17 cellular contexts compared by ENCODE assay signal in the genomic region with DNA sequence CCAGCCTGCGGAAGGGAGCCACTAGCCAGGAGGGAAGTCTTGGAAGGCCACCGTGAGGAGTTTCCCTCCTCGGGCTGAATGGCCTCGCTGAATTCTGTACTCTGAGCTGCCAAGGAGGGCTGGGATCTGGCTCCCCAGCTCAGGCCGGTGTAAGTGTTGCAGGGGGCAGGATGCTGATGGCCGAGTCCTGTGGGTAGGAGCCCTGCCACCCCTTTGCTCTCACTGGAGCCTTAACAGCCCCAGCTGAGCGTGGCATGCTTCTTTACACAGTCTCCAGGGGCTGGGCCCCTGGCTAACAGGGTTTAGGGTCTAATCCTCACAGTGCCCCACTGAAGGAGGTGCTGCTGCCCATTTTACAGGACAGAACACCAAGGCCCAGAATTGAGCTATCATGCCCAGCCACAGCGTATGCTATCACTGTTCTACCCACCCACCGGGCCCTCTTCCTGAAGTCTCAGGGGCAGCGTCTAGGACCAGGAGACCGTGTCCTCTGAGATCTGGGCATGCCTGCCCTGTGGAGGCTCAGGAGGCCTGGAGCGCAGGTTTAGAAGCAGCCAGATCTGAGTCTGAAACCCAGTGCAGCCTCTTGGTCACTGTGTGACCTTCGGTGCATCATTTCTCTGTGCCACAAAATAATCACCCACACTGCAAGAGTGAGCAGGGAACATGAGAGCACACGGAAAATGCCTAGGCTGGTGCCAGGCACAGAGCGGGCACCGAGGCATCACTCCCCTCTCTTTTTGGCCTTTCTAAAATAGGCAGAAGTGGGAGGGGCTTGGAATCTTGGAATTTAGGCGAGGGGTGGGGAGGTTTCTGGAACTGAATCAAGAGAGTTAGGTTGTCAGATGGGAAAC. TPM values are rescaled to one million over a fixed set of nuclear protein-coding genes. Genes with fewer than 3 reads are reported as not detected.
DNase-seq lines count a peak whose midpoint lies in the region; ATAC-seq and TF ChIP-seq lines count a peak whose summit lies in the region.
"Had no signal": no experiment of that assay in that cellular context is flagged by ENCODE, and none has a peak within 500 bp of the region (broad histone marks: within the 10 kb centered on the region; RNA-seq: fewer than 3 reads in every experiment).

No MANE protein-coding gene starts in this region.

- peaks cover 11% of the 10 kb centered on the region for H3K4me1 Mint-ChIP-seq in neural crest cell
- H3K4me1 Mint-ChIP-seq: IgD-negative memory B cell had no signal

- POLR2A ChIA-PET in GM10248 (lab: Yijun Ruan, JAX) = no interaction called here

- H3K27me3 Mint-ChIP-seq in neural crest cell (ENCODE audit: low read depth) = no peaks in the 10 kb centered on the region

- H3K27ac ChIP-seq in right cardiac atrium (ENCODE audit: low read length) (no peak overlapping the region), heart left ventricle (peak overlapping the region in 9 of 12 donors; percentile 43 to 77 (median 67)), thymus (ENCODE audit: low read depth) (peak overlapping the region; percentile 5)

- ATAC-seq in Right ventricle myocardium inferior = peak; percentile 70
- no peak for ATAC-seq in right cardiac atrium
- ATAC-seq in heart left ventricle = peak; percentile 35 to 70 (median 54)
- no peak for ATAC-seq in HG03378 (IDR thresholded peaks at IDR 0.05; ENCODE audit: unreplicated experiment)
- ATAC-seq in GM18498 (IDR thresholded peaks at IDR 0.05; ENCODE audit: unreplicated experiment) = no peak
- ATAC-seq: HCT116, PC-3 had no signal

- DNase-seq in Right ventricle myocardium inferior (ENCODE audit: missing footprints) (no peak), right cardiac atrium (no peak), heart left ventricle (peak in 1 of 5 donors; percentile 31), neural crest cell (ENCODE audit: low read depth, low spot score) (no peak), GM10248 (ENCODE audit: extremely low spot score) (no peak)
- DNase-seq: 8988T; C1 segment of cervical spinal cord; NCI-H2029; NCI-H510A treated with DMSO at 0.1 percent for 48 hours; NK-92 treated with Interleukin-12 subunit alpha and Interleukin-12 subunit beta, amount 100 ng/mL, for 24 hours; PC-3 had no signal

- 77% methylated on average over 17 of the region's 17 CpGs for WGBS in right cardiac atrium
- WGBS in heart left ventricle, 4 donors = 54 to 73% (median 64%) methylated on average over 11 to 17 of the region's 17 CpGs
- WGBS in thymus = 94% methylated on average over 17 of the region's 17 CpGs

- H3K4me3 ChIP-seq in right cardiac atrium (ENCODE audit: low read length) (no peak overlapping the region), heart left ventricle (no peak overlapping the region), thymus (ENCODE audit: low read length) (no peak overlapping the region)

- peak overlapping the region; percentile 10 for H3K27ac Mint-ChIP-seq in neural crest cell (ENCODE audit: unreplicated experiment)
- H3K27ac Mint-ChIP-seq: IgD-negative memory B cell had no signal

- no peak overlapping the region for H3K4me3 Mint-ChIP-seq in neural crest cell
- H3K4me3 Mint-ChIP-seq: IgD-negative memory B cell had no signal

- TF ChIP-seq CTCF in heart left ventricle (IDR thresholded peaks at IDR 0.05) (no peak), neural crest cell (conservative IDR thresholded peaks at IDR 0.05) (no peak), GM10248 (IDR thresholded peaks at IDR 0.05; ENCODE audit: control extremely low read depth, extremely low read depth, low read depth, missing control alignments) (no peak)

- H3K36me3 Mint-ChIP-seq in neural crest cell (ENCODE audit: low read depth) = no peaks in the 10 kb centered on the region
- H3K36me3 Mint-ChIP-seq: IgD-negative memory B cell had no signal

- H3K27me3 ChIP-seq in right cardiac atrium (ENCODE audit: control insufficient read depth, insufficient read depth) = no peaks in the 10 kb centered on the region
- no peaks in the 10 kb centered on the region for H3K27me3 ChIP-seq in heart left ventricle
- no peaks in the 10 kb centered on the region for H3K27me3 ChIP-seq in thymus (ENCODE audit: control insufficient read depth, insufficient read depth)

- intact Hi-C loops in Right ventricle myocardium inferior (cut with DNase I) (loop anchor here (2.0 to 5.0 kb wide), 2 partner anchors 160 to 257 kb away; no protein-coding TSS in a partner anchor), right cardiac atrium (cut with DNase I) (loop anchor here in 3 of 4 donors (2.0 to 10.0 kb wide), 2 partner anchors 66 to 160 kb away; no protein-coding TSS in a partner anchor), heart left ventricle (cut with DNase I) (loop anchor here (5.0 to 10.0 kb wide), 9 partner anchors 160 to 592 kb away; no protein-coding TSS in a partner anchor)

- CTCF ChIA-PET in GM10248 (lab: Yijun Ruan, JAX) = interaction anchor here (0.6 to 8.7 kb wide), 10 partner anchors 9 to 463 kb away, joined by 3 to 110 read pairs (median 24); no protein-coding TSS in a partner anchor

- TF ChIP-seq POLR2A in heart left ventricle (IDR thresholded peaks at IDR 0.05) = no peak

- H3K4me1 ChIP-seq in right cardiac atrium (ENCODE audit: control insufficient read depth, insufficient read depth, low read length) = no peaks in the 10 kb centered on the region
- peaks cover 0 to 26% (median 7%) of the 10 kb centered on the region in 12 donors for H3K4me1 ChIP-seq in heart left ventricle
- no peaks in the 10 kb centered on the region for H3K4me1 ChIP-seq in thymus (ENCODE audit: control insufficient read depth, insufficient read depth, low read length)

- no peaks in the 10 kb centered on the region for H3K36me3 ChIP-seq in heart left ventricle
- no peaks in the 10 kb centered on the region for H3K36me3 ChIP-seq in thymus (ENCODE audit: control insufficient read depth, insufficient read depth)

- no peaks in the 10 kb centered on the region for H3K9me3 Mint-ChIP-seq in neural crest cell
- H3K9me3 Mint-ChIP-seq: IgD-negative memory B cell had no signal

- H3K9me3 ChIP-seq in right cardiac atrium (ENCODE audit: control insufficient read depth, low read length) = no peaks in the 10 kb centered on the region
- H3K9me3 ChIP-seq in heart left ventricle = no peaks in the 10 kb centered on the region
- H3K9me3 ChIP-seq in thymus (ENCODE audit: control insufficient read depth) = no peaks in the 10 kb centered on the region

RNA-seq across cellular contexts. Expression of a gene that starts 42.9 kb away (rescaled TPM):
- total RNA-seq in Right ventricle myocardium inferior = 4.5 TPM
- total RNA-seq in right cardiac atrium = 1 to 10 TPM; 4.7 to 9.6 (median 7.5) TPM
- 8.2 TPM for polyA plus RNA-seq in right cardiac atrium
- 10 to 100 TPM in 2 of 9 donors, 1 to 10 TPM in 6, under 1 TPM in 1; 0.81 to 24.6 (median 1.7) TPM for total RNA-seq in heart left ventricle
- under 1 TPM; 0.75 to 0.88 TPM for polyA plus RNA-seq in heart left ventricle
- total RNA-seq in neural crest cell = 4.7 and 5.3 TPM in 2 replicates
- 4.9 TPM for polyA plus RNA-seq in thymus
- polyA plus RNA-seq: IgD-negative memory B cell had no signal

RNA-seq across cellular contexts. Expression of a gene that starts 49.7 kb away (rescaled TPM):
- 0.41 TPM for total RNA-seq in Right ventricle myocardium inferior
- total RNA-seq in right cardiac atrium = under 1 TPM in 2 of 4 donors, not detected in 2; 0.38 to 0.40 TPM
- polyA plus RNA-seq in right cardiac atrium = 0.50 TPM
- 1 to 10 TPM in 2 of 9 donors, under 1 TPM in 6, not detected in 1; 0.28 to 2.2 (median 0.44) TPM for total RNA-seq in heart left ventricle
- polyA plus RNA-seq in heart left ventricle = under 1 TPM in 1 of 2 donors, not detected in 1; 0.72 TPM
- total RNA-seq in neural crest cell = not detected in 2 replicates
- 1.5 TPM for polyA plus RNA-seq in thymus
- total RNA-seq: HT-29, PC-3 had no signal
- polyA plus RNA-seq: IgD-negative memory B cell had no signal

Comparison
In these comparisons a context has a peak if more than half of its experiments do, and no peak if none do; other contexts are left out.
1. ATAC-seq: peak in Right ventricle myocardium inferior (single experiment) and heart left ventricle (4 of 4); none in right cardiac atrium (0 of 2), HG03378 (single experiment) and GM18498 (single experiment).